ENCODE assay signal across 21 cellular contexts in the genomic region with DNA sequence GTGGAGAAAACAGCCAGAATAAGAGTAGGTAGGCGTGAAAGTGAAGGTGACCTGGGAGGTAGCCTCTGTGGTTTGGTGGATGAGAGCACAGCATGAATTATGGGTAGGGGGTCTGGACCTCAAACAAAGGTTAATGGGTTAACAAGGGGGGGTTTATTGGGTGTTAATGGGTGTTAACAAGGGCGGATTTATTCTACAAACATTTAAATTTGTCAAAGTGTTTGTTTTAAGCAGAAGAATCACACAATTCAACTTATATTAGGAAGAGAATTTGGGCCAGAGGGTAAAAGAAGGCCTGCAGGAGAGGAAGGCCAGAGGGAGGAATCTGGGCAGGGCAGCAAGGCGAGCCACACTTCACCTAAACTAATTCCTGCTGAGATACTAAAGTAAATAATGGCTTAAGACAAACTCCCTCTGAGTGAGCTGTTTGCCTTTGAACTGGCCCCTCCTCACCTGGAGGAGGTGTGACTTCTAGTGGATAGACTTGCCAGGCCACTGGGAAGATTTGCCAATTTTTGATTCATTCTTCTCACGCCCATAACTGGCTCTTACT.
DNase-seq lines count a peak whose midpoint lies in the region; ATAC-seq and TF ChIP-seq lines count a peak whose summit lies in the region.
"Had no signal": no experiment of that assay in that cellular context is flagged by ENCODE, and none has a peak within 500 bp of the region (broad histone marks: within the 10 kb centered on the region; RNA-seq: fewer than 3 reads in every experiment).

No MANE protein-coding gene starts in this region.

- peaks cover 9% of the 10 kb centered on the region for H3K9me3 Mint-ChIP-seq in endodermal cell
- H3K9me3 Mint-ChIP-seq: activated T-helper 2 cell treated with anti-CD3 and anti-CD28 coated beads, Interferon-gamma antibody, Interleukin-2, Interleukin-4, amounts not matched to agents 10 μg/mL and 5 μg/mL and 100 μg/mL, durations not matched to agents 14 hours and 24 hours and 36 hours had no signal

- H3K9ac ChIP-seq in endodermal cell (ENCODE audit: extremely low read depth, low read length, poor library complexity, severe bottlenecking): no peak overlapping the region

- 9 to 37% methylated on average over 2 to 4 of the region's 4 CpGs for WGBS in endodermal cell (ENCODE audit: insufficient coverage in 1 of 2, insufficient read length in 1 of 2), 2 experiments
- 27 to 47% methylated on average over 4 of the region's 4 CpGs for WGBS in lung, 2 donors

- peaks cover 31% of the 10 kb centered on the region for H3K9me3 ChIP-seq in endodermal cell (ENCODE audit: control insufficient read depth, low read length)
- no peaks in the 10 kb centered on the region for H3K9me3 ChIP-seq in lung (ENCODE audit: control insufficient read depth in 2 of 2, insufficient read depth in 1 of 2, low read length in 1 of 2)
- H3K9me3 ChIP-seq: suprapubic skin had no signal

- no peaks in the 10 kb centered on the region for H3K36me3 Mint-ChIP-seq in endodermal cell (ENCODE audit: low read depth)
- H3K36me3 Mint-ChIP-seq: natural killer cell treated with Interleukin-12 subunit alpha and Interleukin-12 subunit beta and Interleukin-15 and Interleukin-18, amount 100 ng/mL, for 72 hours had no signal

- TF ChIP-seq RAD21 in Ishikawa (IDR thresholded peaks at IDR 0.05; ENCODE audit: low read depth): no peak

- H3K4me1 ChIP-seq in endodermal cell (ENCODE audit: control insufficient read depth, insufficient read depth, low read length) (no peaks in the 10 kb centered on the region), lung (ENCODE audit: control insufficient read depth in 2 of 2, insufficient read depth in 2 of 2, low read length in 2 of 2) (peaks cover 0 to 2% of the 10 kb centered on the region in 2 donors)
- H3K4me1 ChIP-seq: heart right ventricle, suprapubic skin had no signal

- H3K27me3 Mint-ChIP-seq in endodermal cell (ENCODE audit: insufficient read depth): peaks cover 97% of the 10 kb centered on the region
- H3K27me3 Mint-ChIP-seq: natural killer cell treated with Interleukin-12 subunit alpha and Interleukin-12 subunit beta and Interleukin-15 and Interleukin-18, amount 100 ng/mL, for 72 hours had no signal

- TF ChIP-seq EP300 in Ishikawa (IDR thresholded peaks at IDR 0.05; ENCODE audit: borderline replicate concordance): no peak

- no peak overlapping the region for H3K4me3 Mint-ChIP-seq in endodermal cell
- H3K4me3 Mint-ChIP-seq: natural killer cell treated with Interleukin-12 subunit alpha and Interleukin-12 subunit beta and Interleukin-15 and Interleukin-18, amount 100 ng/mL, for 72 hours had no signal

- in situ Hi-C loops in G401 (cut with HindIII; ENCODE audit: low sequenced_read_pairs): no loop called here

- TF ChIP-seq CTCF in 22Rv1 (IDR thresholded peaks at IDR 0.05) (no peak), endodermal cell (conservative IDR thresholded peaks at IDR 0.05) (no peak), lung (IDR thresholded peaks at IDR 0.05; ENCODE audit: control extremely low read depth, extremely low read depth) (no peak)

- H3K36me3 ChIP-seq in endodermal cell (ENCODE audit: control insufficient read depth, insufficient read depth, low read length): no peaks in the 10 kb centered on the region
- H3K36me3 ChIP-seq in lung (ENCODE audit: control insufficient read depth in 2 of 2, insufficient read depth in 2 of 2, low read length in 2 of 2): no peaks in the 10 kb centered on the region
- H3K36me3 ChIP-seq: heart right ventricle, suprapubic skin had no signal

- H3K27ac Mint-ChIP-seq in endodermal cell: peak overlapping the region; percentile 40
- H3K27ac Mint-ChIP-seq: activated T-helper 2 cell treated with anti-CD3 and anti-CD28 coated beads, Interferon-gamma antibody, Interleukin-2, Interleukin-4, amounts not matched to agents 10 μg/mL and 5 μg/mL and 100 μg/mL, durations not matched to agents 14 hours and 24 hours and 36 hours; natural killer cell treated with Interleukin-12 subunit alpha and Interleukin-12 subunit beta and Interleukin-15 and Interleukin-18, amount 100 ng/mL, for 72 hours had no signal

- ATAC-seq in lung (ENCODE audit: insufficient read depth, low FRiP score) (peak; percentile 85), GM21717 (IDR thresholded peaks at IDR 0.05; ENCODE audit: unreplicated experiment) (no peak)
- ATAC-seq: heart right ventricle; left ventricle myocardium superior; natural killer cell treated with Interleukin-12 subunit alpha and Interleukin-12 subunit beta and Interleukin-15 and Interleukin-18, amount 100 ng/mL, for 72 hours had no signal

- H3K27ac ChIP-seq in 22Rv1 (peak overlapping the region; percentile 72), endodermal cell (ENCODE audit: low read depth, low read length) (no peak overlapping the region), lung (ENCODE audit: low read depth in 1 of 2, low read length in 1 of 2) (peak overlapping the region in 1 of 2 donors; percentile 83)
- H3K27ac ChIP-seq: coronary artery, heart right ventricle, HL-60, SK-N-MC, suprapubic skin had no signal

- H3K27me3 ChIP-seq in endodermal cell (ENCODE audit: control insufficient read depth, insufficient read depth, low read length, poor library complexity, severe bottlenecking): peaks cover 91% of the 10 kb centered on the region
- H3K27me3 ChIP-seq in lung (ENCODE audit: control insufficient read depth, insufficient read depth): no peaks in the 10 kb centered on the region
- H3K27me3 ChIP-seq: heart right ventricle, suprapubic skin had no signal

- DNase-seq in endodermal cell: peak; percentile 88
- peak; percentile 78 for DNase-seq in lung (ENCODE audit: low spot score)
- no peak for DNase-seq in SHP77 (lab: John Stamatoyannopoulos, UW)
- DNase-seq in OCI-M1 (lab: John Stamatoyannopoulos, UW): no peak
- no peak for DNase-seq in G401 (ENCODE audit: low spot score)
- DNase-seq: activated CD8-positive, alpha-beta memory T cell treated with anti-CD3 and anti-CD28 coated beads for 24 hours; anterior cingulate cortex; erythroblast; heart right ventricle; left ventricle myocardium superior; NCI-H2107; NK-92 treated with Interleukin-12 subunit alpha and Interleukin-12 subunit beta, amount 100 ng/mL, for 24 hours had no signal

- H3K4me1 Mint-ChIP-seq in endodermal cell: peaks cover 17% of the 10 kb centered on the region

- no peak overlapping the region for H3K4me3 ChIP-seq in endodermal cell (ENCODE audit: low read length)
- no peak overlapping the region for H3K4me3 ChIP-seq in lung
- H3K4me3 ChIP-seq: coronary artery, heart right ventricle, SK-N-MC, suprapubic skin had no signal

TF ChIP-seq in Ishikawa, 13 proteins besides CTCF, POLR2A, EP300 and RAD21:
- TF ChIP-seq MAX (IDR thresholded peaks at IDR 0.05): no peak
- TF ChIP-seq CREB1 (IDR thresholded peaks at IDR 0.05; ENCODE audit: low read depth): no peak
- peak; percentile 41; the same call in 1 of the 2 replicates for TF ChIP-seq TCF12 (IDR thresholded peaks at IDR 0.05; ENCODE audit: low read depth)
- peak; percentile 58 for TF ChIP-seq NFIC (IDR thresholded peaks at IDR 0.05)

Comparison
In these comparisons a context has a peak if more than half of its experiments do, and no peak if none do; other contexts are left out.
1. DNase-seq: peak in endodermal cell (single experiment) and lung (single experiment); none in SHP77 (0 of 2), OCI-M1 (single experiment) and G401 (single experiment).